In the genomic region with DNA sequence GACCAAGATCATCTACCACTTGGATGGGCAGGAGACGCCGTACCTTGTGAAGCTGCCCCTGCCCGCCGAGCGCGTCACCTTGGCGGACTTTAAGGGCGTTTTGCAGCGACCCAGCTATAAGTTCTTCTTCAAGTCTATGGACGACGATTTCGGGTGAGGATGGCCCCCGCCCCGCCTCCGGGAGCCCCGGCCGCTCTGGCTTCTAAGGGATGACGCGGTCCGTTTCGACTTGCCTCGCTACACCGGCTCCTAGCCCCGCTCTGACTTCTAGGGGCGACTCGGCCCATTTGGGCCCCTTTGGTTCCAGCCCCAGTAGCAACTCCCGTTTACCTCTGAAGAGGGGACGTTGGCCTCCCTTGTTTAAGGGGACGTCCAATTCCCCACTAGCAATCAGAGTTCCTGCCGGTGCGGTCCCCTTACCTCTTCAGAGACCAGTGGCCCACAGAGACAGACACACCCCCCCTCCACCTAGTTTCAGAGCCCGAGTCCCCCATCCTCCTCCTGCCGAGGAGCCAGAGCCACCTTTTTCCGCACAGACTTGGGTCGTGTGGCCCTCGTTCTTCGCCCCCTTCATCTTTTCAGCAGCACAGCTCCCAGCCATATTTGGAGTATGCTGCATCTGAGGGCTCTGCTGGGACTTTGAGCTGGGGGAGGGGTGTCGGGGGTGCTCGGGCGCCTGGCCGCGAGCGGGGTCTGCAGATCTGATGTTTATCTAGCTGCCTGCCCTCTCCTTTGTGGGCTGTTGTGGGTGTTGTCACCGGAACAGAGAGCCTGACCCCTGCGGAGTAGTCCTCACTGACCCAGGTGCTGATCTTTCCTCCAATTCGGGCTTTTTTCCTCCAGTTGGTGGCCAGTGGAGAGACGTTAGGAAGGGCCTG, we compare ENCODE assay signal across 8 cellular contexts. TPM values are rescaled to one million over a fixed set of nuclear protein-coding genes. Genes with fewer than 3 reads are reported as not detected.
DNase-seq lines count a peak whose midpoint lies in the region; ATAC-seq, FAIRE-seq and TF ChIP-seq lines count a peak whose summit lies in the region.

No MANE protein-coding gene starts in this region.

- FAIRE-seq in GM12892 (lab: Jason Lieb, UNC): no peak

- POLR2A ChIA-PET in HCT116 (lab: Charles Lee): interaction anchor here (0.6 kb wide), 1 partner anchor 18 kb away, joined by 6 read pairs; no protein-coding TSS in a partner anchor

- no peaks in the 10 kb centered on the region for H3K9me3 Mint-ChIP-seq in nephron progenitor cell

- H3K4me1 ChIP-seq in HCT116 (ENCODE audit: control insufficient read depth in 1 of 2, insufficient read depth in 2 of 2, low read length in 2 of 2) (peaks cover 7 to 21% of the 10 kb centered on the region in 2 experiments; a peak in 3 of 4 replicates), uterus (peaks cover 4 to 24% of the 10 kb centered on the region in 2 donors)

- BruUV-seq in HCT116 (replicated peaks; lab: Mats Ljungman, UMichigan): no TSS peak

- H3K9me3 ChIP-seq in HCT116 (ENCODE audit: control insufficient read depth in 1 of 2, insufficient read depth in 1 of 2, low read depth in 1 of 2, low read length in 2 of 2): no peaks in the 10 kb centered on the region
- H3K9me3 ChIP-seq in uterus: no peaks in the 10 kb centered on the region

- H3K79me2 ChIP-seq in HCT116 (ENCODE audit: insufficient read depth, low read length): peaks cover 51% of the 10 kb centered on the region

- peak overlapping the region; percentile 99 for H3K4me3 Mint-ChIP-seq in nephron progenitor cell

- H3K27me3 Mint-ChIP-seq in nephron progenitor cell (ENCODE audit: low read depth, poor library complexity): peaks cover 3% of the 10 kb centered on the region

- H3K36me3 Mint-ChIP-seq in nephron progenitor cell (ENCODE audit: low read depth): peaks cover 5% of the 10 kb centered on the region

- no peaks in the 10 kb centered on the region for H3K9me2 ChIP-seq in HCT116 (ENCODE audit: insufficient read depth)

- TF ChIP-seq CTCF in HCT116 (IDR thresholded peaks at IDR 0.05 in 2 of 3, conservative IDR thresholded peaks at IDR 0.05 in 1 of 3; ENCODE audit: borderline replicate concordance in 1 of 3, insufficient read depth in 1 of 3, low read depth in 2 of 3, low read length in 2 of 3): no peak
- no peak for TF ChIP-seq CTCF in fibroblast of mammary gland (conservative IDR thresholded peaks at IDR 0.05; ENCODE audit: control insufficient read depth, insufficient read depth, low read depth, low read length)
- TF ChIP-seq CTCF in nephron progenitor cell (IDR thresholded peaks at IDR 0.05): no peak
- TF ChIP-seq CTCF in uterus (IDR thresholded peaks at IDR 0.05): no peak

- intact Hi-C loops in HCT116 (cut with micrococcal nuclease) (no loop called here), uterus (cut with DNase I; ENCODE audit: low total_unique reads) (no loop called here)

- DNase-seq in GM12892 (ENCODE audit: insufficient read length): peak; percentile 61
- no peak for DNase-seq in HCT116 (ENCODE audit: low read depth, low spot score)
- peak; percentile 67 for DNase-seq in NCI-H146 treated with DMSO at 0.1 percent for 48 hours (lab: John Stamatoyannopoulos, UW; ENCODE audit: unreplicated experiment)
- peak; percentile 68 for DNase-seq in activated T-cell treated with anti-CD3 and anti-CD28 coated beads, Interleukin-2, amount 50 U/mL, for 1 hour
- DNase-seq in fibroblast of mammary gland (ENCODE audit: low read depth): no peak
- peak; percentile 30 for DNase-seq in nephron progenitor cell
- DNase-seq in uterus: peak in 1 of 2 donors; percentile 44
- no peak for DNase-seq in KG1 (lab: John Stamatoyannopoulos, UW)

- no peak overlapping the region for H2AFZ ChIP-seq in HCT116 (ENCODE audit: low read depth, low read length, poor library complexity, severe bottlenecking)

- peak overlapping the region; percentile 99 for H3K27ac Mint-ChIP-seq in nephron progenitor cell

- H4K20me1 ChIP-seq in HCT116 (ENCODE audit: insufficient read depth): no peaks in the 10 kb centered on the region

- H3K27me3 ChIP-seq in HCT116 (ENCODE audit: insufficient read depth, low read length) (no peaks in the 10 kb centered on the region), uterus (no peaks in the 10 kb centered on the region)

- H3K4me2 ChIP-seq in HCT116 (ENCODE audit: low read length): peak overlapping the region; percentile 84

- ATAC-seq in HCT116: peak; percentile 38

- H3K4me3 ChIP-seq in HCT116 (replicated peaks in 1 of 2; ENCODE audit: low read depth in 1 of 2, low read length in 2 of 2): peak overlapping the region; percentile 82 to 93
- H3K4me3 ChIP-seq in fibroblast of mammary gland (ENCODE audit: control insufficient read depth, low read depth, low read length): peak overlapping the region; percentile 91
- peak overlapping the region; percentile 75 to 97 for H3K4me3 ChIP-seq in uterus

- peaks cover 55% of the 10 kb centered on the region for H3K4me1 Mint-ChIP-seq in nephron progenitor cell

- RAD21 ChIA-PET in HCT116 (lab: Charles Lee; ENCODE audit: low non-redundant PET in 1 of 2, low total read pairs in 2 of 2, uncharacterized antibody in 2 of 2, unreplicated experiment in 2 of 2): no interaction called here

- H3K36me3 ChIP-seq in HCT116 (ENCODE audit: control insufficient read depth in 1 of 2, insufficient read depth in 2 of 2, low read length in 2 of 2) (no peaks in the 10 kb centered on the region), uterus (no peaks in the 10 kb centered on the region)

- H3K27ac ChIP-seq in HCT116 (ENCODE audit: low read depth, low read length) (peak overlapping the region; percentile 89), uterus (peak overlapping the region; percentile 90 to 95)

- no peak for TF ChIP-seq RAD21 in HCT116 (IDR thresholded peaks at IDR 0.05; ENCODE audit: low read depth)

- CTCF ChIA-PET in HCT116 (lab: Charles Lee): no interaction called here

- TF ChIP-seq POLR2A in GM12892 (IDR thresholded peaks at IDR 0.05; ENCODE audit: low read depth, low read length): no peak
- no peak for TF ChIP-seq POLR2A in HCT116 (IDR thresholded peaks at IDR 0.05; ENCODE audit: borderline replicate concordance, extremely low read depth, insufficient read depth, insufficient read length)
- TF ChIP-seq POLR2A in uterus (IDR thresholded peaks at IDR 0.05): no peak

- H3K9ac ChIP-seq in HCT116 (ENCODE audit: low read length): peak overlapping the region; percentile 82

TF ChIP-seq in HCT116, 20 proteins besides CTCF, POLR2A, EP300 and RAD21:
- TF ChIP-seq ZFX (IDR thresholded peaks at IDR 0.05) (peak; percentile 63; the same call in 1 of the 2 replicates), POLR2AphosphoS5 (IDR thresholded peaks at IDR 0.05; ENCODE audit: low read depth, low read length) (no peak)

RNA-seq across cellular contexts. Expression of a gene that starts 0.7 kb away (rescaled TPM):
- 14.3 TPM for polyA plus RNA-seq in GM12892 (2012; ENCODE audit: missing spikeins)
- total RNA-seq in HCT116 (2021; ENCODE audit: unreplicated experiment) (60.7 TPM), uterus (10 to 100 TPM; 20.5 to 86.3 (median 57.4) TPM)
- polyA plus RNA-seq in HCT116 (2012): 47.4 and 54.3 TPM in 2 replicates

RNA-seq across cellular contexts. Expression of a gene that starts 18.8 kb away (rescaled TPM):
- polyA plus RNA-seq in GM12892 (2012; ENCODE audit: missing spikeins): 157 TPM
- total RNA-seq in HCT116 (2021; ENCODE audit: unreplicated experiment): 353 TPM
- 469 and 537 TPM in 2 replicates for polyA plus RNA-seq in HCT116 (2012)
- total RNA-seq in uterus: 100 to 1,000 TPM in 3 of 4 donors, 10 to 100 TPM in 1; 81.8 to 248 (median 172) TPM

RNA-seq across cellular contexts. Expression of a gene that starts 20.7 kb away (rescaled TPM):
- 33.8 TPM for polyA plus RNA-seq in GM12892 (2012; ENCODE audit: missing spikeins)
- total RNA-seq in HCT116 (2021; ENCODE audit: unreplicated experiment) (50.3 TPM), uterus (10 to 100 TPM in 3 of 4 donors, 1 to 10 TPM in 1; 6.5 to 48.0 (median 32.3) TPM)
- 37.1 and 41.4 TPM in 2 replicates for polyA plus RNA-seq in HCT116 (2012)

RNA-seq across cellular contexts. Expression of a gene that starts 30.1 kb away (rescaled TPM):
- polyA plus RNA-seq in GM12892 (2012; ENCODE audit: missing spikeins): 30.3 TPM
- total RNA-seq in HCT116 (2021; ENCODE audit: unreplicated experiment): 74.6 TPM
- polyA plus RNA-seq in HCT116 (2012): 59.5 and 63.4 TPM in 2 replicates
- total RNA-seq in uterus: 10 to 100 TPM; 11.8 to 73.0 (median 36.8) TPM

RNA-seq across cellular contexts. Expression of a gene that starts 59.0 kb away (rescaled TPM):
- not detected for polyA plus RNA-seq in GM12892 (2012; ENCODE audit: missing spikeins)
- total RNA-seq in HCT116 (2021; ENCODE audit: unreplicated experiment) (not detected), uterus (not detected)
- polyA plus RNA-seq in HCT116 (2012): not detected in 2 replicates

Comparison
In these comparisons a context has a peak if more than half of its experiments do, and no peak if none do; other contexts are left out.
1. DNase-seq: peak in GM12892 (single experiment), NCI-H146 treated with DMSO at 0.1 percent for 48 hours (single experiment), activated T-cell treated with anti-CD3 and anti-CD28 coated beads, Interleukin-2, amount 50 U/mL, for 1 hour (single experiment) and nephron progenitor cell (single experiment); none in HCT116 (single experiment), fibroblast of mammary gland (single experiment) and KG1 (single experiment).
2. Peak in every context shown above with its lines, with median percentiles within 50 percentile points of each other: H3K4me3 ChIP-seq.